In genomic region chr7:32891800-32892520, GRCh38 we compare ENCODE assay signal across 8 cellular contexts. TPM values are rescaled to one million over a fixed set of nuclear protein-coding genes. Genes with fewer than 3 reads are reported as not detected.
A peak's percentile ranks its signal among the peaks of the same experiment; 100 is the strongest.
DNase-seq lines count a peak whose midpoint lies in the region; ATAC-seq and TF ChIP-seq lines count a peak whose summit lies in the region.

No MANE protein-coding gene starts in this region.

- no peak overlapping the region for H2BK20ac ChIP-seq in IMR-90 (ENCODE audit: low read depth, low read length)

- H3K4me1 ChIP-seq in IMR-90 (ENCODE audit: control insufficient read depth, insufficient read depth, low read length) (peaks cover 2% of the 10 kb centered on the region; the same call in 1 of the 2 replicates), OCI-LY7 (ENCODE audit: insufficient read depth, low read length, poor library complexity, severe bottlenecking) (peaks cover 33% of the 10 kb centered on the region), mucosa of rectum (ENCODE audit: control insufficient read depth in 2 of 2, insufficient read depth in 2 of 2, low read length in 2 of 2) (peaks cover 23 to 25% of the 10 kb centered on the region in 2 donors)

- H3K23ac ChIP-seq in IMR-90 (ENCODE audit: low read depth, low read length): peak overlapping the region; percentile 96

- in situ Hi-C loops in IMR-90 (cut with MboI; ENCODE audit: low sequenced_read_pairs): no loop called here

- ATAC-seq in GM21529 (IDR thresholded peaks at IDR 0.05; ENCODE audit: unreplicated experiment) (peak; percentile 52), IMR-90 (ENCODE audit: low read depth) (peak; percentile 79)

- peak overlapping the region; percentile 90 to 91 for H4K8ac ChIP-seq in IMR-90 (ENCODE audit: low read depth in 2 of 2, low read length in 2 of 2)

- H3K27me3 ChIP-seq in IMR-90 (ENCODE audit: control insufficient read depth, insufficient read depth, low read length) (no peaks in the 10 kb centered on the region), mucosa of rectum (ENCODE audit: control insufficient read depth in 2 of 2, insufficient read depth in 2 of 2, low read length in 2 of 2) (no peaks in the 10 kb centered on the region)

- H3K79me2 ChIP-seq in OCI-LY7 (ENCODE audit: insufficient read depth, low read depth, low read length): peaks cover 41% of the 10 kb centered on the region

- intact Hi-C loops in IMR-90 (cut with micrococcal nuclease): loop anchor here (1.0 to 5.0 kb wide), 4 partner anchors 50 to 215 kb away; partner anchors contain the start of genes NT5C3A and RP9
- intact Hi-C loops in OCI-LY7 (cut with micrococcal nuclease; ENCODE audit: unreplicated experiment): loop anchor here (1.0 to 5.0 kb wide), 3 partner anchors 159 to 395 kb away; partner anchors contain the start of gene AVL9

- H2AK5ac ChIP-seq in IMR-90 (ENCODE audit: low read depth, low read length): peak overlapping the region; percentile 25

- peak overlapping the region; percentile 89 for H2AK9ac ChIP-seq in IMR-90 (replicated peaks; ENCODE audit: low read depth, low read length, poor library complexity)

- BruUV-seq in IMR-90 (replicated peaks; lab: Mats Ljungman, UMichigan): no TSS peak
- BruUV-seq in OCI-LY7 (replicated peaks; lab: Mats Ljungman, UMichigan): no TSS peak

- H3K9me3 ChIP-seq in IMR-90 (ENCODE audit: control insufficient read depth, insufficient read depth, low read length) (no peaks in the 10 kb centered on the region), OCI-LY7 (ENCODE audit: low read length) (no peaks in the 10 kb centered on the region), mucosa of rectum (ENCODE audit: control insufficient read depth in 2 of 2, low read length in 2 of 2) (no peaks in the 10 kb centered on the region)

- peak; percentile 39; the same call in 1 of the 2 replicates for TF ChIP-seq POLR2A in IMR-90 (IDR thresholded peaks at IDR 0.05; ENCODE audit: low read depth, low read length)

- H3K4me3 ChIP-seq in IMR-90 (ENCODE audit: insufficient read depth, low read depth, low read length): peak overlapping the region; percentile 86
- H3K4me3 ChIP-seq in OCI-LY7 (ENCODE audit: low read depth, low read length, poor library complexity, severe bottlenecking): peak overlapping the region; percentile 84
- peak overlapping the region; percentile 90 for H3K4me3 ChIP-seq in epithelial cell of proximal tubule (ENCODE audit: low read depth, low read length)
- H3K4me3 ChIP-seq in mucosa of rectum (ENCODE audit: low read length in 2 of 2): peak overlapping the region; percentile 87 to 98

- H2BK15ac ChIP-seq in IMR-90 (ENCODE audit: low read depth, low read length): no peak overlapping the region

- TF ChIP-seq CTCF in IMR-90 (conservative IDR thresholded peaks at IDR 0.05; ENCODE audit: low read depth, low read length): no peak
- TF ChIP-seq CTCF in OCI-LY7 (conservative IDR thresholded peaks at IDR 0.05; ENCODE audit: low read length): no peak
- no peak for TF ChIP-seq CTCF in epithelial cell of proximal tubule (conservative IDR thresholded peaks at IDR 0.05; ENCODE audit: low read depth, low read length)

- H3K56ac ChIP-seq in IMR-90 (ENCODE audit: extremely low read depth, insufficient read depth, low read length): peak overlapping the region; percentile 59

- H2BK120ac ChIP-seq in IMR-90 (ENCODE audit: low read depth, low read length): peak overlapping the region; percentile 71

- TF ChIP-seq RAD21 in IMR-90 (IDR thresholded peaks at IDR 0.05; ENCODE audit: low read length): no peak

- H3K9me2 ChIP-seq in OCI-LY7 (ENCODE audit: insufficient read depth, low read length): no peaks in the 10 kb centered on the region; the same call in 1 of the 2 replicates

- POLR2A ChIA-PET in IMR-90 (lab: Charles Lee; ENCODE audit: unreplicated experiment): interaction anchor here (0.5 to 0.6 kb wide), 3 partner anchors 392 to 1914 kb away, joined by 3 to 6 read pairs (median 4); no protein-coding TSS in a partner anchor
- POLR2A ChIA-PET in OCI-LY7 (lab: Charles Lee): interaction anchor here (0.6 to 2.7 kb wide), 9 partner anchors 9 to 379 kb away, joined by 3 to 10 read pairs (median 4); no protein-coding TSS in a partner anchor

- peak overlapping the region; percentile 98 for H2BK5ac ChIP-seq in IMR-90 (ENCODE audit: low read depth, low read length, poor library complexity, severe bottlenecking)

- H2AFZ ChIP-seq in IMR-90 (replicated peaks; ENCODE audit: low read length, poor library complexity) (peak overlapping the region; percentile 93), OCI-LY7 (ENCODE audit: low read length) (peak overlapping the region; percentile 74; the same call in 1 of the 2 replicates)

- H3K18ac ChIP-seq in IMR-90 (ENCODE audit: low read depth, low read length): peak overlapping the region; percentile 68

- dilution Hi-C loops in IMR-90 (cut with HindIII; ENCODE audit: low sequenced_read_pairs, unreplicated experiment): no loop called here

- peak overlapping the region; percentile 94 for H3K4ac ChIP-seq in IMR-90 (ENCODE audit: low read depth, low read length)

- 0% methylated on average over 13 of the region's 85 CpGs; no CpG with 5 or more reads in 1 of the 2 experiments for WGBS in IMR-90 (ENCODE audit: extremely low coverage in 2 of 2, insufficient read length in 1 of 2), 2 experiments

- H3K27ac ChIP-seq in IMR-90 (ENCODE audit: insufficient read depth, low read length): peak overlapping the region; percentile 99
- peak overlapping the region; percentile 91 for H3K27ac ChIP-seq in OCI-LY7 (ENCODE audit: low read depth, low read length, poor library complexity, severe bottlenecking)
- peak overlapping the region; percentile 98 to 99 for H3K27ac ChIP-seq in mucosa of rectum (ENCODE audit: low read depth in 2 of 2, low read length in 2 of 2)

- H3K9ac ChIP-seq in IMR-90 (ENCODE audit: low read depth, low read length): peak overlapping the region; percentile 75
- H3K9ac ChIP-seq in mucosa of rectum (ENCODE audit: low read depth in 1 of 2, low read length in 2 of 2): peak overlapping the region; percentile 94 to 98

- H3K9me1 ChIP-seq in IMR-90 (ENCODE audit: insufficient read depth, low read length): 0 out of 2 replicates have a peak, but pooled peaks cover 7% of the 10 kb centered on the region

- H4K5ac ChIP-seq in IMR-90 (ENCODE audit: low read depth, low read length): peak overlapping the region; percentile 33

- H3K4me2 ChIP-seq in IMR-90 (ENCODE audit: low read depth, low read length) (peak overlapping the region; percentile 67), OCI-LY7 (ENCODE audit: low read length) (peak overlapping the region; percentile 95)

- peak overlapping the region; percentile 77 for H3K14ac ChIP-seq in IMR-90 (replicated peaks; ENCODE audit: low read depth, low read length)

- peaks cover 27% of the 10 kb centered on the region for H4K20me1 ChIP-seq in IMR-90 (ENCODE audit: insufficient read depth, low read length)
- H4K20me1 ChIP-seq in OCI-LY7 (ENCODE audit: insufficient read depth, low read length): peaks cover 26% of the 10 kb centered on the region

- H3K79me1 ChIP-seq in IMR-90 (ENCODE audit: low read depth in 1 of 2, low read length in 2 of 2): peaks cover 0 to 9% of the 10 kb centered on the region in 2 experiments; a peak in 1 of 4 replicates

- CTCF ChIA-PET in IMR-90 (lab: Yijun Ruan, JAX) (no interaction called here), OCI-LY7 (lab: Charles Lee; ENCODE audit: unreplicated experiment) (interaction anchor here (0.5 to 1.7 kb wide), 4 partner anchors 45 to 261 kb away, joined by 3 to 7 read pairs (median 5); no protein-coding TSS in a partner anchor)

- peak overlapping the region; percentile 92 for H4K91ac ChIP-seq in IMR-90 (ENCODE audit: insufficient read depth, low read depth, low read length)

- no peaks in the 10 kb centered on the region for H3K36me3 ChIP-seq in IMR-90 (ENCODE audit: control insufficient read depth, insufficient read depth, low read length)
- peaks cover 6% of the 10 kb centered on the region; the same call in 1 of the 2 replicates for H3K36me3 ChIP-seq in OCI-LY7 (ENCODE audit: insufficient read depth, low read length)
- H3K36me3 ChIP-seq in mucosa of rectum (ENCODE audit: control insufficient read depth in 2 of 2, insufficient read depth in 2 of 2, low read length in 2 of 2): no peaks in the 10 kb centered on the region

- DNase-seq in DMS114 treated with DMSO at 0.1 percent for 48 hours (lab: John Stamatoyannopoulos, UW; ENCODE audit: unreplicated experiment): peak; percentile 89
- peak; percentile 92 for DNase-seq in IMR-90
- peak; percentile 95 for DNase-seq in OCI-LY7 (ENCODE audit: low spot score)
- DNase-seq in activated T-cell treated with anti-CD3 and anti-CD28 coated beads for 48 hours (ENCODE audit: low read depth): peak; percentile 96
- DNase-seq in epithelial cell of proximal tubule (ENCODE audit: low read depth): peak; percentile 59
- DNase-seq in stimulated activated CD8-positive, alpha-beta memory T cell treated with anti-CD3 and anti-CD28 coated beads, Interleukin-4, amount 100 ng/mL, for 48 hours: peak; percentile 99

TF ChIP-seq in IMR-90, 13 proteins besides CTCF, POLR2A, EP300 and RAD21:
- no peak for TF ChIP-seq FOS (IDR thresholded peaks at IDR 0.05; ENCODE audit: low read depth, low read length)
- peak; percentile 93 for TF ChIP-seq MAZ (IDR thresholded peaks at IDR 0.05; ENCODE audit: borderline replicate concordance, low read depth, low read length)

RNA-seq across cellular contexts. Expression of gene KBTBD2, which starts 0.4 kb away (rescaled TPM):
- total RNA-seq in IMR-90 (2012; rRNA removed): 32.3 and 41.7 TPM in 2 replicates
- polyA plus RNA-seq in IMR-90 (2012; rRNA removed): 11.0 and 13.2 TPM in 2 replicates
- polyA plus RNA-seq in IMR-90 (2012; cell fraction: cytosol; rRNA removed): 2.9 and 3.3 TPM in 2 replicates
- 5.7 and 31.2 TPM in 2 replicates for polyA plus RNA-seq in IMR-90 (2012; cell fraction: nucleus; rRNA removed; ENCODE audit: low replicate concordance)
- total RNA-seq in OCI-LY7 (2014; rRNA removed; shearing (Covaris generic)): 35.0 and 35.9 TPM in 2 replicates
- total RNA-seq in OCI-LY7 (2022): 34.5 and 40.8 TPM in 2 replicates
- 21.0 and 24.5 TPM in 2 replicates for total RNA-seq in epithelial cell of proximal tubule

Comparison
In these comparisons a context has a peak if more than half of its experiments do, and no peak if none do; other contexts are left out.
1. Peak in every context shown above with its lines: DNase-seq, ATAC-seq, H3K4me3 ChIP-seq and H3K27ac ChIP-seq.